Comparison of ENCODE assay signal across 12 cellular contexts in the genomic region with DNA sequence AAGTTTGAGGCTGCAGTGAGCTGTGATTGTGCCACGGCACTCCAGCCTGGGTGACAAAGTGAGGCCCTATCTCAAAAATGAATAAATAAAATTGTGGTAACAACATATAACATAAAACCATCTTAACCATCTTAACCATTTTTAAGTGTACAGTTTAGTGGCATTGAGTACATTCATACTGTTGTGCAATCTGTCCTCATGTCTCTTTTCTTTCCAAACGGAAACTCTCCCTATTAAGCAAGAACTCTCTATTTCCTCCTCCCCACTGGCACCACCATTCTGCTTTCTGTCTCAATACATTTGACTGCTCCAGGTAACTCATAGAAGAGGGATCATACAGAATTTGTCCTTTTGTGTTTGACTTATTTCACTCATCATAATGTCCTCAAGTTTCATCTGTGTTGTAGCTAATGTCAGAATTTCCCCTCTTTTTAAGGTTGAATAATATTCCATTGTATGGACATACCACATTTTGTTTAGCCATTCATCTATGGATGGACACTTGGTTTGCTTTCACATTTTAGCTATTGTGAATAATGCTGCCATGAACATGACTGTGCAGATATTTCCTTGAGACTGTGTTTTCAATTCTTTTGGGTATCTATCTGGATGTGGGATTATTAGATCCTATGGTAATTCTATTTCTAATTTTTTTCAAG.
"Had no signal": no experiment of that assay in that cellular context is flagged by ENCODE, and none has a peak within 500 bp of the region (broad histone marks: within the 10 kb centered on the region; RNA-seq: fewer than 3 reads in every experiment).

No MANE protein-coding gene starts in this region.

- H3K9me3 ChIP-seq: gastroesophageal sphincter had no signal

- H3K36me3 ChIP-seq: gastroesophageal sphincter had no signal

- DNase-seq: activated CD4-positive, alpha-beta T cell treated with anti-CD3 and anti-CD28 coated beads, Interleukin-2, amount 10 ng/mL, durations not matched to agents 7 days and 5 days; activated CD4-positive, CD25-positive, alpha-beta regulatory T cell; activated CD8-positive, alpha-beta memory T cell treated with anti-CD3 and anti-CD28 coated beads for 24 hours; activated naive CD4-positive, alpha-beta T cell; aorta; effector memory CD4-positive, alpha-beta T cell; mammary epithelial cell; naive B cell; nucleus accumbens; stimulated activated CD4-positive, alpha-beta T cell treated with anti-CD3 and anti-CD28 coated beads, Interleukin-2, amount 100 ng/mL, for 48 hours had no signal

- H3K4me3 ChIP-seq: gastroesophageal sphincter had no signal

- ATAC-seq: gastroesophageal sphincter; stimulated activated memory B cell treated with anti-CD40 and anti-IgM and Interleukin-4, amounts not matched to agents 10 μg/mL and 1 μg/mL and 100 μg/mL, for 72 hours had no signal

- H3K27ac ChIP-seq: gastroesophageal sphincter had no signal
